1 cellular context compared by ENCODE assay signal in genomic region chr16:74608944-74609343, GRCh38.
A peak's percentile ranks its signal among the peaks of the same experiment; 100 is the strongest.
TF ChIP-seq lines count a peak whose summit lies in the region.

No MANE protein-coding gene starts in this region.

TF ChIP-seq in K562, 482 proteins besides CTCF, POLR2A, EP300 and RAD21 (continued from another document and continues in another):
- no peak for TF ChIP-seq CHD7 (IDR thresholded peaks at IDR 0.05; ENCODE audit: low read depth, low read length)
- no peak for TF ChIP-seq GTF3C2 (IDR thresholded peaks at IDR 0.05; ENCODE audit: borderline replicate concordance, extremely low read depth, insufficient read length)
- TF ChIP-seq CBX3 (IDR thresholded peaks at IDR 0.05; ENCODE audit: borderline replicate concordance in 1 of 2, low read length in 2 of 2), result no peak
- TF ChIP-seq ZNF318 (IDR thresholded peaks at IDR 0.05; ENCODE audit: borderline replicate concordance in 1 of 2, low read depth in 1 of 2), result no peak
- TF ChIP-seq SREBF1 (IDR thresholded peaks at IDR 0.05; ENCODE audit: borderline replicate concordance, low read depth, low read length), result no peak
- TF ChIP-seq PREB (CRISPR knock-in tag; IDR thresholded peaks at IDR 0.05), result no peak
- no peak for TF ChIP-seq PHB (CRISPR knock-in tag; IDR thresholded peaks at IDR 0.05)
- TF ChIP-seq RBM15 (IDR thresholded peaks at IDR 0.05; ENCODE audit: insufficient read depth, low read length), result no peak
- TF ChIP-seq PHB2 (IDR thresholded peaks at IDR 0.05; ENCODE audit: low read depth), result no peak
- no peak for TF ChIP-seq SAFB (IDR thresholded peaks at IDR 0.05; ENCODE audit: borderline replicate concordance, low read depth, low read length)
- 0 out of 2 replicates have a peak, but pooled peaks have one; percentile 15 for TF ChIP-seq ERF (CRISPR knock-in tag; IDR thresholded peaks at IDR 0.05)
- no peak for TF ChIP-seq ZHX1 (conservative IDR thresholded peaks at IDR 0.05; ENCODE audit: low read length)
- no peak for TF ChIP-seq ZNF347 (CRISPR knock-in tag; IDR thresholded peaks at IDR 0.05; ENCODE audit: low read depth)
- no peak for TF ChIP-seq ZNF41 (CRISPR knock-in tag; conservative IDR thresholded peaks at IDR 0.05)
- TF ChIP-seq CBX8 (IDR thresholded peaks at IDR 0.05; ENCODE audit: borderline replicate concordance, extremely low read depth, low read depth, low read length, poor library complexity, severe bottlenecking), result no peak
- peak; percentile 58; the same call in 1 of the 2 replicates for TF ChIP-seq KLF16 (IDR thresholded peaks at IDR 0.05)
- TF ChIP-seq KAT2B (IDR thresholded peaks at IDR 0.05; ENCODE audit: low read depth, low read length), result no peak
- TF ChIP-seq NELFE (IDR thresholded peaks at IDR 0.05; ENCODE audit: insufficient read depth, insufficient read length), result no peak
- peak in 1 of 2 experiments; percentile 70; a peak in 2 of 4 replicates for TF ChIP-seq FOXA3 (CRISPR knock-in tag; conservative IDR thresholded peaks at IDR 0.05 in 1 of 2, IDR thresholded peaks at IDR 0.05 in 1 of 2)
- TF ChIP-seq VEZF1 (CRISPR knock-in tag; IDR thresholded peaks at IDR 0.05), result peak; percentile 30; the same call in 1 of the 2 replicates
- TF ChIP-seq MYNN (IDR thresholded peaks at IDR 0.05), result no peak
- TF ChIP-seq MYNN (CRISPR knock-in tag; IDR thresholded peaks at IDR 0.05), result no peak
- no peak for TF ChIP-seq NR2F6 (CRISPR knock-in tag; IDR thresholded peaks at IDR 0.05)
